ENCODE assay signal across 15 cellular contexts in genomic region chr20:35603695-35604443, GRCh38. TPM values are rescaled to one million over a fixed set of nuclear protein-coding genes. Genes with fewer than 3 reads are reported as not detected.
DNase-seq lines count a peak whose midpoint lies in the region; ATAC-seq, FAIRE-seq and TF ChIP-seq lines count a peak whose summit lies in the region.
"Had no signal": no experiment of that assay in that cellular context is flagged by ENCODE, and none has a peak within 500 bp of the region (broad histone marks: within the 10 kb centered on the region; RNA-seq: fewer than 3 reads in every experiment).

No MANE protein-coding gene starts in this region.

- no peak for TF ChIP-seq CTCF in CD4-positive, alpha-beta T cell (IDR thresholded peaks at IDR 0.05)
- no peak for TF ChIP-seq CTCF in kidney epithelial cell (IDR thresholded peaks at IDR 0.05; ENCODE audit: insufficient read depth, low read length, poor library complexity, severe bottlenecking)

- POLR2A ChIA-PET in CD4-positive, alpha-beta T cell (lab: Charles Lee): interaction anchor here (1.0 to 1.8 kb wide), 4 partner anchors 12 to 350 kb away, joined by 3 to 7 read pairs (median 4); partner anchors contain the start of genes NFS1, ROMO1, SCAND1 and SPAG4

- no peak for TF ChIP-seq POLR2A in GM12891 (IDR thresholded peaks at IDR 0.05; ENCODE audit: low read depth, low read length)

- DNase-seq in CD4-positive, alpha-beta T cell: no peak
- peak; percentile 48 for DNase-seq in kidney epithelial cell (ENCODE audit: low read depth)
- peak; percentile 88 for DNase-seq in renal cortical epithelial cell (ENCODE audit: low read depth)
- no peak for DNase-seq in 8988T
- no peak for DNase-seq in GM12891 (ENCODE audit: insufficient read length, low spot score)
- DNase-seq in immature natural killer cell: no peak
- DNase-seq: CD8-positive, alpha-beta memory T cell; IMR-90; MV-4-11; NCI-H1436; NCI-H2081; NCI-H510A treated with DMSO at 0.1 percent for 48 hours had no signal

- no peak overlapping the region for H3K4me3 ChIP-seq in kidney epithelial cell (ENCODE audit: low read depth, low read length)

- peaks cover 9% of the 10 kb centered on the region for H3K27me3 ChIP-seq in CD4-positive, alpha-beta T cell (ENCODE audit: control insufficient read depth, insufficient read depth, low read length)
- H3K27me3 ChIP-seq in kidney epithelial cell (ENCODE audit: control insufficient read depth, insufficient read depth, low read length): peaks cover 35% of the 10 kb centered on the region

- peak overlapping the region; percentile 40 for H3K4me3 Mint-ChIP-seq in CD4-positive, alpha-beta T cell
- H3K4me3 Mint-ChIP-seq in activated T-helper 17 cell treated with anti-CD3 and anti-CD28 coated beads, Interleukin-2, amount 50 U/mL, for 72 hours: peak overlapping the region; percentile 75
- peak overlapping the region in 1 of 5 donors; percentile 58 for H3K4me3 Mint-ChIP-seq in immature natural killer cell

- H3K9me3 Mint-ChIP-seq in CD4-positive, alpha-beta T cell: no peaks in the 10 kb centered on the region
- H3K9me3 Mint-ChIP-seq in activated T-helper 17 cell treated with anti-CD3 and anti-CD28 coated beads, Interleukin-2, amount 50 U/mL, for 72 hours: no peaks in the 10 kb centered on the region
- no peaks in the 10 kb centered on the region for H3K9me3 Mint-ChIP-seq in immature natural killer cell
- H3K9me3 Mint-ChIP-seq: CD8-positive, alpha-beta memory T cell; H9 had no signal

- no peak overlapping the region for H3K27ac ChIP-seq in CD4-positive, alpha-beta T cell (ENCODE audit: low read depth, low read length)

- H3K9me3 ChIP-seq in CD4-positive, alpha-beta T cell (ENCODE audit: control insufficient read depth, low read length): no peaks in the 10 kb centered on the region
- H3K9me3 ChIP-seq: BE2C had no signal

- H3K36me3 Mint-ChIP-seq in CD4-positive, alpha-beta T cell (ENCODE audit: low read depth): no peaks in the 10 kb centered on the region
- no peaks in the 10 kb centered on the region for H3K36me3 Mint-ChIP-seq in activated T-helper 17 cell treated with anti-CD3 and anti-CD28 coated beads, Interleukin-2, amount 50 U/mL, for 72 hours (ENCODE audit: low read depth)
- no peaks in the 10 kb centered on the region for H3K36me3 Mint-ChIP-seq in immature natural killer cell

- FAIRE-seq in GM12891 (lab: Jason Lieb, UNC): no peak

- H3K4me1 Mint-ChIP-seq in CD4-positive, alpha-beta T cell (ENCODE audit: low read depth): peaks cover 14% of the 10 kb centered on the region
- H3K4me1 Mint-ChIP-seq in activated T-helper 17 cell treated with anti-CD3 and anti-CD28 coated beads, Interleukin-2, amount 50 U/mL, for 72 hours: no peaks in the 10 kb centered on the region
- H3K4me1 Mint-ChIP-seq in immature natural killer cell: peaks cover 9% of the 10 kb centered on the region in 2 donors

- H3K36me3 ChIP-seq in kidney epithelial cell (ENCODE audit: control insufficient read depth, insufficient read depth, low read length): no peaks in the 10 kb centered on the region
- H3K36me3 ChIP-seq: BE2C had no signal

- no peak for ATAC-seq in CD4-positive, alpha-beta T cell (ENCODE audit: poor library complexity)
- no peak for ATAC-seq in activated T-helper 17 cell treated with anti-CD3 and anti-CD28 coated beads, Interleukin-2, amount 50 U/mL, for 72 hours (replicated peaks)

- CTCF ChIA-PET in CD4-positive, alpha-beta T cell (lab: Charles Lee): interaction anchor here (1.0 to 4.0 kb wide), 4 partner anchors 10 to 16 kb away, joined by 3 to 27 read pairs (median 6); partner anchors contain the start of gene SPAG4

- H3K27me3 Mint-ChIP-seq in CD4-positive, alpha-beta T cell: peaks cover 18% of the 10 kb centered on the region
- H3K27me3 Mint-ChIP-seq in activated T-helper 17 cell treated with anti-CD3 and anti-CD28 coated beads, Interleukin-2, amount 50 U/mL, for 72 hours: peaks cover 8% of the 10 kb centered on the region
- H3K27me3 Mint-ChIP-seq in immature natural killer cell (ENCODE audit: low read depth in 3 of 3): peaks cover 9 to 15% (median 9%) of the 10 kb centered on the region in 3 donors

- H3K27ac Mint-ChIP-seq in CD4-positive, alpha-beta T cell: no peak overlapping the region
- no peak overlapping the region for H3K27ac Mint-ChIP-seq in activated T-helper 17 cell treated with anti-CD3 and anti-CD28 coated beads, Interleukin-2, amount 50 U/mL, for 72 hours
- peak overlapping the region in 1 of 6 donors; percentile 17 for H3K27ac Mint-ChIP-seq in immature natural killer cell
- H3K27ac Mint-ChIP-seq: H9 had no signal

- intact Hi-C loops in CD4-positive, alpha-beta T cell (cut with DNase I, micrococcal nuclease): loop anchor here (1.0 to 10.0 kb wide), 5 partner anchors 58 to 281 kb away; partner anchors contain the start of genes CPNE1 (in 2 of the 2) and RBM12 (in 2 of the 2)

TF ChIP-seq in GM12891, 5 proteins besides CTCF, POLR2A, EP300 and RAD21:
- TF ChIP-seq PAX5 (IDR thresholded peaks at IDR 0.05; ENCODE audit: insufficient read depth, low read length, severe bottlenecking): no peak
- no peak for TF ChIP-seq POU2F2 (IDR thresholded peaks at IDR 0.05; ENCODE audit: low read depth, low read length)
- TF ChIP-seq SPI1 (IDR thresholded peaks at IDR 0.05; ENCODE audit: low read depth, low read length): no peak
- no peak for TF ChIP-seq POLR2AphosphoS5 (IDR thresholded peaks at IDR 0.05; ENCODE audit: low read depth, low read length)
- no peak for TF ChIP-seq TAF1 (IDR thresholded peaks at IDR 0.05; ENCODE audit: low read depth, low read length)

RNA-seq across cellular contexts. Expression of gene SPAG4, which starts 11.8 kb away (rescaled TPM):
- total RNA-seq in CD4-positive, alpha-beta T cell: 10 to 100 TPM; 15.5 to 17.1 TPM
- total RNA-seq in activated T-helper 17 cell treated with anti-CD3 and anti-CD28 coated beads, Interleukin-2, amount 50 U/mL, for 72 hours: 10 to 100 TPM in 1 of 2 donors, 1 to 10 TPM in 1; 7.2 to 52.4 TPM
- total RNA-seq in kidney epithelial cell (2.6 and 7.9 TPM in 2 replicates), renal cortical epithelial cell (13.8 and 37.0 TPM in 2 replicates)
- polyA plus RNA-seq in GM12891 (2012; ENCODE audit: low read depth, missing spikeins): 7.5 TPM
- under 1 TPM in 2 of 3 donors, not detected in 1; 0.56 to 0.89 TPM for polyA plus RNA-seq in immature natural killer cell

Comparison
In these comparisons a context has a peak if more than half of its experiments do, and no peak if none do; other contexts are left out.
1. DNase-seq: peak in kidney epithelial cell (single experiment) and renal cortical epithelial cell (single experiment); none in CD4-positive, alpha-beta T cell (0 of 10), 8988T (single experiment), GM12891 (single experiment) and immature natural killer cell (0 of 3).